14 cellular contexts compared by ENCODE assay signal in genomic region chr7:28052933-28053332, GRCh38.
DNase-seq lines count a peak whose midpoint lies in the region; ATAC-seq and TF ChIP-seq lines count a peak whose summit lies in the region.
"Had no signal": no experiment of that assay in that cellular context is flagged by ENCODE, and none has a peak within 500 bp of the region (broad histone marks: within the 10 kb centered on the region; RNA-seq: fewer than 3 reads in every experiment).

No MANE protein-coding gene starts in this region.

- DNase-seq in ACHN: peak; percentile 37
- DNase-seq in IMR-90: peak; percentile 82
- DNase-seq in choroid plexus epithelial cell (ENCODE audit: low read depth): peak; percentile 82
- peak; percentile 75 for DNase-seq in kidney tubule cell (ENCODE audit: low spot score)
- no peak for DNase-seq in NCI-H2227 (lab: John Stamatoyannopoulos, UW; ENCODE audit: unreplicated experiment)
- DNase-seq in heart right ventricle: no peak
- DNase-seq: activated naive CD8-positive, alpha-beta T cell treated with anti-CD3 and anti-CD28 coated beads, Interleukin-2, amount 10 ng/mL, durations not matched to agents 7 days and 5 days; Calu3; SHP77 treated with DMSO at 0.1 percent for 48 hours had no signal

- H2AK9ac ChIP-seq in IMR-90 (replicated peaks; ENCODE audit: low read depth, low read length, poor library complexity): no peak overlapping the region

- no peak for TF ChIP-seq CTCF in IMR-90 (conservative IDR thresholded peaks at IDR 0.05; ENCODE audit: low read depth, low read length)
- TF ChIP-seq CTCF in choroid plexus epithelial cell (conservative IDR thresholded peaks at IDR 0.05; ENCODE audit: low read depth, low read length): no peak
- no peak for TF ChIP-seq CTCF in heart right ventricle (IDR thresholded peaks at IDR 0.05)

- no peak for TF ChIP-seq RAD21 in IMR-90 (IDR thresholded peaks at IDR 0.05; ENCODE audit: low read length)

- dilution Hi-C loops in IMR-90 (cut with HindIII; ENCODE audit: low sequenced_read_pairs, unreplicated experiment): no loop called here

- H3K36me3 ChIP-seq in IMR-90 (ENCODE audit: control insufficient read depth, insufficient read depth, low read length): no peaks in the 10 kb centered on the region
- no peaks in the 10 kb centered on the region for H3K36me3 ChIP-seq in heart right ventricle
- H3K36me3 ChIP-seq: vagina had no signal

- in situ Hi-C loops in ACHN (cut with HindIII; ENCODE audit: low pct_ligation_motif_present, low pct_unique_long_range_greater_than_20kb, low sequenced_read_pairs) (no loop called here), IMR-90 (cut with MboI; ENCODE audit: low sequenced_read_pairs) (no loop called here)

- peak overlapping the region; percentile 13 for H2BK5ac ChIP-seq in IMR-90 (ENCODE audit: low read depth, low read length, poor library complexity, severe bottlenecking)

- peak; percentile 73 for ATAC-seq in IMR-90 (ENCODE audit: low read depth)
- ATAC-seq in GM18520 (IDR thresholded peaks at IDR 0.05; ENCODE audit: unreplicated experiment): no peak
- no peak for ATAC-seq in heart right ventricle
- no peak for ATAC-seq in GM18873 (IDR thresholded peaks at IDR 0.05; ENCODE audit: low FRiP score, unreplicated experiment)

- no peak overlapping the region for H2AFZ ChIP-seq in IMR-90 (replicated peaks; ENCODE audit: low read length, poor library complexity)
- H2AFZ ChIP-seq: parathyroid adenoma had no signal

- peaks cover 12 to 46% of the 10 kb centered on the region in 2 experiments; a peak in 3 of 4 replicates for H3K79me1 ChIP-seq in IMR-90 (ENCODE audit: low read depth in 1 of 2, low read length in 2 of 2)

- H3K9ac ChIP-seq in IMR-90 (ENCODE audit: low read depth, low read length): no peak overlapping the region
- H3K9ac ChIP-seq: KMS-11, parathyroid adenoma had no signal

- H3K27me3 ChIP-seq in IMR-90 (ENCODE audit: control insufficient read depth, insufficient read depth, low read length) (no peaks in the 10 kb centered on the region), heart right ventricle (no peaks in the 10 kb centered on the region)
- H3K27me3 ChIP-seq: vagina had no signal

- POLR2A ChIA-PET in IMR-90 (lab: Charles Lee; ENCODE audit: unreplicated experiment): no interaction called here

- H2BK20ac ChIP-seq in IMR-90 (ENCODE audit: low read depth, low read length): no peak overlapping the region

- WGBS in IMR-90 (ENCODE audit: extremely low coverage in 2 of 2, insufficient read length in 1 of 2), 2 experiments: no CpG with 5 or more reads among the region's 3 CpGs
- 96 to 97% methylated on average over 3 of the region's 3 CpGs for WGBS in heart right ventricle, 2 donors

- no peak for TF ChIP-seq POLR2A in IMR-90 (IDR thresholded peaks at IDR 0.05; ENCODE audit: low read depth, low read length)

- no peak overlapping the region for H4K91ac ChIP-seq in IMR-90 (ENCODE audit: insufficient read depth, low read depth, low read length)

- H3K14ac ChIP-seq in IMR-90 (replicated peaks; ENCODE audit: low read depth, low read length): no peak overlapping the region; the same call in 1 of the 2 replicates

- no peak overlapping the region for H3K56ac ChIP-seq in IMR-90 (ENCODE audit: extremely low read depth, insufficient read depth, low read length)

- H2AK5ac ChIP-seq in IMR-90 (ENCODE audit: low read depth, low read length): no peak overlapping the region

- peaks cover 14% of the 10 kb centered on the region for H3K4me1 ChIP-seq in IMR-90 (ENCODE audit: control insufficient read depth, insufficient read depth, low read length)
- H3K4me1 ChIP-seq in heart right ventricle: peaks cover 0 to 41% (median 20%) of the 10 kb centered on the region in 9 donors
- H3K4me1 ChIP-seq: parathyroid adenoma had no signal

- H3K4ac ChIP-seq in IMR-90 (ENCODE audit: low read depth, low read length): no peak overlapping the region

- H3K18ac ChIP-seq in IMR-90 (ENCODE audit: low read depth, low read length): no peak overlapping the region

- H3K9me1 ChIP-seq in IMR-90 (ENCODE audit: insufficient read depth, low read length): peaks cover 15% of the 10 kb centered on the region

- H3K27ac ChIP-seq in IMR-90 (ENCODE audit: insufficient read depth, low read length): no peak overlapping the region
- H3K27ac ChIP-seq in heart right ventricle: no peak overlapping the region
- H3K27ac ChIP-seq: KMS-11, parathyroid adenoma, vagina had no signal

- no peak overlapping the region for H4K8ac ChIP-seq in IMR-90 (ENCODE audit: low read depth in 2 of 2, low read length in 2 of 2)

- no peak overlapping the region for H3K4me2 ChIP-seq in IMR-90 (ENCODE audit: low read depth, low read length)
- H3K4me2 ChIP-seq: KMS-11 had no signal

- H2BK15ac ChIP-seq in IMR-90 (ENCODE audit: low read depth, low read length): no peak overlapping the region

- no peaks in the 10 kb centered on the region for H4K20me1 ChIP-seq in IMR-90 (ENCODE audit: insufficient read depth, low read length)

- H3K4me3 ChIP-seq in IMR-90 (ENCODE audit: insufficient read depth, low read depth, low read length): no peak overlapping the region
- H3K4me3 ChIP-seq in choroid plexus epithelial cell (ENCODE audit: low read depth, low read length): no peak overlapping the region
- H3K4me3 ChIP-seq in heart right ventricle: no peak overlapping the region
- H3K4me3 ChIP-seq: vagina had no signal

- H3K9me3 ChIP-seq in IMR-90 (ENCODE audit: control insufficient read depth, insufficient read depth, low read length) (no peaks in the 10 kb centered on the region), heart right ventricle (peaks cover 0 to 5% (median 0%) of the 10 kb centered on the region in 11 donors)
- H3K9me3 ChIP-seq: vagina had no signal

- intact Hi-C loops in IMR-90 (cut with micrococcal nuclease) (no loop called here), heart right ventricle (cut with DNase I) (no loop called here)

- no peak overlapping the region for H4K5ac ChIP-seq in IMR-90 (ENCODE audit: low read depth, low read length)

- no peak overlapping the region for H3K23ac ChIP-seq in IMR-90 (ENCODE audit: low read depth, low read length)

- no peak overlapping the region for H2BK120ac ChIP-seq in IMR-90 (ENCODE audit: low read depth, low read length)

- no TSS peak for BruUV-seq in IMR-90 (replicated peaks; lab: Mats Ljungman, UMichigan)

- CTCF ChIA-PET in IMR-90 (lab: Yijun Ruan, JAX): interaction anchor here (1.2 kb wide), 1 partner anchor 9 kb away, joined by 4 read pairs; no protein-coding TSS in a partner anchor

TF ChIP-seq in IMR-90, 13 proteins besides CTCF, POLR2A, EP300 and RAD21:
- TF ChIP-seq FOS (IDR thresholded peaks at IDR 0.05; ENCODE audit: low read depth, low read length) (no peak), USF2 (IDR thresholded peaks at IDR 0.05; ENCODE audit: low read depth, low read length) (peak; percentile 35; the same call in 1 of the 2 replicates)

Comparison
In these comparisons a context has a peak if more than half of its experiments do, and no peak if none do; other contexts are left out.
1. DNase-seq: peak in ACHN (single experiment), IMR-90 (single experiment), choroid plexus epithelial cell (single experiment) and kidney tubule cell (single experiment); none in NCI-H2227 (single experiment) and heart right ventricle (0 of 2).